ENCODE assay signal across 1 cellular context in the genomic region with DNA sequence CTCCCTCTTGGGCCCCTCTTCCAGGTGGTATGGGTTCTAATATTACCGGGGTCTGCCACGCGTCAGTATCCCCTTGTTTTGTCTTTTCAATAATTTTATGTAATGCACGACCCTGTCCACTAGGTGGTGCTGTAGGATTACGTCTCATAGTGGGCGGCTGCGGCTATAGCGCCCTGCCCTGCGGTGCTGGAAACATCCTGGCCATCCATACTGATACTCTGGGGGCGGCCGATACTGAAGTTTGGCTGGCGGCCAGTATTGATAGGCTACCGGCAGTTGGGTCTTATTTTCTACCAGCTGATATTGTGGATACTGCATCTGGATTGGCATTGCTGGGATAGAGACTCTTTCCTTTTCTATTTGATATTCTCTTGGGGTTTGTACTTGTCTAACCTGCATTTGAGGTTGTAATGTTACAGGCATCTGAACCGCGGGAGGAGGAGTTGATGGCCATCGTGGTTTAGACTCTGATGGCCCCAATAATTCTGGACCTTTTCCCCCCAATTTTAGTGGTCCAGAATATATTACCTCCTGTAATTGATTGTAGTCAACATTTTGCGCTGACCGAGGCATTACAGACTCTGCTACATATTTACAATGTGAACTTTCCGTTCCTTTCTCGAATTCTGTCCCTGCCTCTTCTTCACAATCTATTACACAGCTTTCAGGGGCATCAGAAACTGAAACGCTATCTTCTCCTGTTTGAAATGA.
TF ChIP-seq lines count a peak whose summit lies in the region.

No MANE protein-coding gene starts in this region.

TF ChIP-seq in H1, 55 proteins besides CTCF, POLR2A, EP300 and RAD21:
- TF ChIP-seq RNF2 (IDR thresholded peaks at IDR 0.05; ENCODE audit: borderline replicate concordance, low read depth, low read length, missing control alignments, poor library complexity, severe bottlenecking) (no peak), YY1 (IDR thresholded peaks at IDR 0.05; ENCODE audit: low read depth, low read length) (peak; percentile 58; the same call in 1 of the 2 replicates), BACH1 (IDR thresholded peaks at IDR 0.05; ENCODE audit: low read length) (no peak), GABPA (IDR thresholded peaks at IDR 0.05; ENCODE audit: borderline replicate concordance, insufficient read depth, low read length) (peak; percentile 50; the same call in 1 of the 2 replicates), NRF1 (IDR thresholded peaks at IDR 0.05; ENCODE audit: low read depth, low read length) (no peak), TCF12 (IDR thresholded peaks at IDR 0.05; ENCODE audit: low read depth, low read length) (no peak), TAF7 (optimal IDR thresholded peaks at IDR 0.05; ENCODE audit: borderline replicate concordance, low read depth, low read length) (peak; percentile 38), PHF8 (conservative IDR thresholded peaks at IDR 0.05; ENCODE audit: low read depth, low read length) (no peak), SIX5 (IDR thresholded peaks at IDR 0.05; ENCODE audit: low read depth, low read length) (no peak), CREB1 (IDR thresholded peaks at IDR 0.05) (peak; percentile 55), FOSL1 (IDR thresholded peaks at IDR 0.05; ENCODE audit: insufficient read depth, low read depth, low read length) (no peak), KDM4A (IDR thresholded peaks at IDR 0.05; ENCODE audit: low read depth, low read length, severe bottlenecking) (no peak), KDM1A (IDR thresholded peaks at IDR 0.05; ENCODE audit: borderline replicate concordance, low read length) (no peak), SIN3A (conservative IDR thresholded peaks at IDR 0.05 in 1 of 2, IDR thresholded peaks at IDR 0.05 in 1 of 2; ENCODE audit: low read depth in 1 of 2, low read length in 2 of 2) (0 out of 4 replicates have a peak, but pooled peaks of 1 of the 2 experiments have one; percentile 37)
- TF ChIP-seq, protein P1, sequence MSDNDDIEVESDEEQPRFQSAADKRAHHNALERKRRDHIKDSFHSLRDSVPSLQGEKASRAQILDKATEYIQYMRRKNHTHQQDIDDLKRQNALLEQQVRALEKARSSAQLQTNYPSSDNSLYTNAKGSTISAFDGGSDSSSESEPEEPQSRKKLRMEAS (IDR thresholded peaks at IDR 0.05), result 0 out of 2 replicates have a peak, but pooled peaks have one; percentile 22
TF ChIP-seq in H1: peak in this region for 6.
